ENCODE assay signal across 21 cellular contexts in genomic region chr5:95439801-95440493, GRCh38. TPM values are rescaled to one million over a fixed set of nuclear protein-coding genes. Genes with fewer than 3 reads are reported as not detected.
"Had no signal": no experiment of that assay in that cellular context is flagged by ENCODE, and none has a peak within 500 bp of the region (broad histone marks: within the 10 kb centered on the region; RNA-seq: fewer than 3 reads in every experiment).

No MANE protein-coding gene starts in this region.

- FAIRE-seq: endometrium, frontal cortex, keratinocyte had no signal

- H3K27me3 ChIP-seq: colonic mucosa, sigmoid colon, vagina had no signal

- ATAC-seq: activated CD4-positive, CD25-positive, alpha-beta regulatory T cell treated with anti-CD3 and anti-CD28 coated beads, Interleukin-2, amount 50 U/mL, for 24 hours; activated naive CD8-positive, alpha-beta T cell treated with anti-CD3 and anti-CD28 coated beads, Interleukin-2, amount 50 U/mL, for 24 hours; lower lobe of right lung; natural killer cell; stimulated activated effector memory CD8-positive, alpha-beta T cell treated with anti-CD3 and anti-CD28 coated beads, Interleukin-12 subunit alpha, Interleukin-12 subunit beta, amount 100 ng/mL, for 72 hours had no signal

- H3K4me1 ChIP-seq: colonic mucosa, lower lobe of right lung, sigmoid colon, stomach, vagina had no signal

- H3K27ac ChIP-seq: colonic mucosa, lower lobe of right lung, sigmoid colon, stomach, vagina had no signal

- H3K9me3 ChIP-seq: colonic mucosa, lower lobe of right lung, sigmoid colon, stomach, vagina had no signal

- H3K36me3 ChIP-seq: colonic mucosa, lower lobe of right lung, sigmoid colon, stomach, vagina had no signal

- DNase-seq: activated CD4-positive, alpha-beta T cell treated with anti-CD3 and anti-CD28 coated beads, Interleukin-2, amount 50 U/mL, for 1 hour; activated CD8-positive, alpha-beta memory T cell treated with anti-CD3 and anti-CD28 coated beads, Interleukin-2, amount 50 U/mL, for 48 hours; activated effector memory CD4-positive, alpha-beta T cell treated with Interleukin-2 at 50 U/mL for 16 hours; activated naive CD4-positive, alpha-beta T cell treated with anti-CD3 and anti-CD28 coated beads, Interleukin-2, amount 10 ng/mL, durations not matched to agents 7 days and 5 days; activated naive CD8-positive, alpha-beta T cell treated with anti-CD3 and anti-CD28 coated beads, Interleukin-2, amount 50 U/mL, for 24 hours; activated T-cell treated with anti-CD3 and anti-CD28 coated beads, Interleukin-2, amount 50 U/mL, for 48 hours; anterior cingulate cortex; colonic mucosa; lower lobe of right lung; natural killer cell; sigmoid colon; stimulated activated CD4-positive, alpha-beta T cell treated with anti-CD3 and anti-CD28 coated beads, Interleukin-4, amount 100 ng/mL, for 24 hours; stomach; trophoblast cell had no signal

- H3K4me3 ChIP-seq: colonic mucosa, lower lobe of right lung, sigmoid colon, stomach, vagina had no signal

RNA-seq across cellular contexts. Expression of gene FAM81B, which starts 48.8 kb away (rescaled TPM):
- total RNA-seq: colonic mucosa, frontal cortex, natural killer cell, sigmoid colon, stomach, vagina had no signal
- polyA plus RNA-seq: esophagus, keratinocyte, sigmoid colon had no signal
